10 cellular contexts compared by ENCODE assay signal in genomic region chr3:76365284-76365683, GRCh38.
DNase-seq lines count a peak whose midpoint lies in the region; ATAC-seq and TF ChIP-seq lines count a peak whose summit lies in the region.
"Had no signal": no experiment of that assay in that cellular context is flagged by ENCODE, and none has a peak within 500 bp of the region (broad histone marks: within the 10 kb centered on the region; RNA-seq: fewer than 3 reads in every experiment).

No MANE protein-coding gene starts in this region.

- no peak overlapping the region for H3K4me3 ChIP-seq in AG10803 (ENCODE audit: low read length)
- no peak overlapping the region for H3K4me3 ChIP-seq in GM23248
- H3K4me3 ChIP-seq in choroid plexus epithelial cell (ENCODE audit: low read depth, low read length) = no peak overlapping the region
- no peak overlapping the region for H3K4me3 ChIP-seq in neural cell (ENCODE audit: low read length)
- H3K4me3 ChIP-seq: BLaER1 had no signal

- ATAC-seq in GM21529 (IDR thresholded peaks at IDR 0.05; ENCODE audit: unreplicated experiment) (no peak), foreskin keratinocyte (no peak)

- H3K9ac ChIP-seq in GM23248 = no peak overlapping the region
- peak overlapping the region; percentile 6 for H3K9ac ChIP-seq in neural cell (ENCODE audit: low read length)
- H3K9ac ChIP-seq: BLaER1 had no signal

- H3K4me1 ChIP-seq in GM23248 (ENCODE audit: insufficient read depth) (peaks cover 11% of the 10 kb centered on the region), foreskin keratinocyte (no peaks in the 10 kb centered on the region)

- no peak overlapping the region for H2AFZ ChIP-seq in GM23248
- no peak overlapping the region for H2AFZ ChIP-seq in neural cell (ENCODE audit: low read depth, low read length)

- H3K79me2 ChIP-seq in GM23248 (ENCODE audit: insufficient read depth) = no peaks in the 10 kb centered on the region
- no peaks in the 10 kb centered on the region for H3K79me2 ChIP-seq in neural cell (replicated peaks; ENCODE audit: insufficient read depth, low read length)

- H3K9me2 ChIP-seq in GM23248 (ENCODE audit: insufficient read depth) (no peaks in the 10 kb centered on the region), neural cell (ENCODE audit: insufficient read depth, low read length) (no peaks in the 10 kb centered on the region)

- H3K27ac ChIP-seq in GM23248 (no peak overlapping the region), neural cell (ENCODE audit: low read length) (peak overlapping the region; percentile 63), foreskin keratinocyte (no peak overlapping the region)

- H3F3A ChIP-seq in GM23248 (ENCODE audit: insufficient read depth) (no peaks in the 10 kb centered on the region), neural cell (ENCODE audit: insufficient read depth, low read length, poor library complexity, severe bottlenecking) (peaks cover 3% of the 10 kb centered on the region)

- TF ChIP-seq RAD21 in neural cell (conservative IDR thresholded peaks at IDR 0.05) = no peak

- H3K27me3 ChIP-seq in GM23248 (replicated peaks; ENCODE audit: insufficient read depth) = no peaks in the 10 kb centered on the region
- H3K27me3 ChIP-seq in neural cell (ENCODE audit: insufficient read depth, low read depth, low read length) = no peaks in the 10 kb centered on the region
- no peaks in the 10 kb centered on the region for H3K27me3 ChIP-seq in foreskin keratinocyte
- H3K27me3 ChIP-seq: BLaER1 had no signal

- TF ChIP-seq CTCF in AG10803 (conservative IDR thresholded peaks at IDR 0.05; ENCODE audit: low read length) = no peak
- no peak for TF ChIP-seq CTCF in choroid plexus epithelial cell (conservative IDR thresholded peaks at IDR 0.05; ENCODE audit: low read depth, low read length)
- no peak for TF ChIP-seq CTCF in neural cell (IDR thresholded peaks at IDR 0.05; ENCODE audit: poor library complexity, severe bottlenecking)
- TF ChIP-seq CTCF in foreskin keratinocyte (conservative IDR thresholded peaks at IDR 0.05) = no peak

- no peaks in the 10 kb centered on the region for H4K20me1 ChIP-seq in GM23248 (ENCODE audit: insufficient read depth)
- H4K20me1 ChIP-seq in neural cell (ENCODE audit: insufficient read depth) = no peaks in the 10 kb centered on the region
- H4K20me1 ChIP-seq: BLaER1 had no signal

- H3K4me2 ChIP-seq in GM23248 (ENCODE audit: unreplicated experiment) (no peak overlapping the region), neural cell (ENCODE audit: low read length) (no peak overlapping the region)
- H3K4me2 ChIP-seq: BLaER1 had no signal

- DNase-seq in AG10803 (ENCODE audit: low read depth) (peak; percentile 2), GM23248 (peak; percentile 39), choroid plexus epithelial cell (ENCODE audit: low read depth) (peak; percentile 43), foreskin keratinocyte (no peak)
- no peak for DNase-seq in activated CD8-positive, alpha-beta memory T cell treated with anti-CD3 and anti-CD28 coated beads, Interleukin-2, amount 50 U/mL, for 4 hours
- DNase-seq: AML-193; CD8-positive, alpha-beta memory T cell had no signal

- 68 to 76% methylated on average over 3 of the region's 3 CpGs for WGBS in GM23248 (ENCODE audit: low coverage in 1 of 2, low lambda C conversion rate in 2 of 2, missing lambda C conversion rate in 2 of 2), 2 experiments

- H3K9me3 ChIP-seq in GM23248 (ENCODE audit: low read depth) = no peaks in the 10 kb centered on the region
- H3K9me3 ChIP-seq in neural cell (ENCODE audit: low read length) = no peaks in the 10 kb centered on the region

- TF ChIP-seq EP300 in neural cell (conservative IDR thresholded peaks at IDR 0.05; ENCODE audit: poor library complexity, severe bottlenecking) = no peak

- H3K36me3 ChIP-seq in GM23248 (ENCODE audit: low read depth) (no peaks in the 10 kb centered on the region), neural cell (ENCODE audit: insufficient read depth, low read length) (no peaks in the 10 kb centered on the region)

- in situ Hi-C loops in GM23248 (cut with MboI) = loop anchor here (10.0 kb wide), 1 partner anchor 200 kb away; no protein-coding TSS in a partner anchor

TF ChIP-seq in neural cell, 6 proteins besides CTCF, POLR2A, EP300 and RAD21:
- TF ChIP-seq TAF1 (IDR thresholded peaks at IDR 0.05; ENCODE audit: low read depth) = no peak
- TF ChIP-seq REST (IDR thresholded peaks at IDR 0.05; ENCODE audit: borderline replicate concordance) = no peak
- TF ChIP-seq POLR2AphosphoS5 (IDR thresholded peaks at IDR 0.05) = no peak
- no peak for TF ChIP-seq MXI1 (conservative IDR thresholded peaks at IDR 0.05; ENCODE audit: poor library complexity, severe bottlenecking)
- TF ChIP-seq EZH2 (IDR thresholded peaks at IDR 0.05; ENCODE audit: borderline replicate concordance, insufficient read depth, low read length, poor library complexity, severe bottlenecking) = no peak
- TF ChIP-seq SMC3 (conservative IDR thresholded peaks at IDR 0.05; ENCODE audit: poor library complexity) = no peak

Comparison
In these comparisons a context has a peak if more than half of its experiments do, and no peak if none do; other contexts are left out.
1. DNase-seq: peak in AG10803 (single experiment), GM23248 (single experiment) and choroid plexus epithelial cell (single experiment); none in activated CD8-positive, alpha-beta memory T cell treated with anti-CD3 and anti-CD28 coated beads, Interleukin-2, amount 50 U/mL, for 4 hours (single experiment) and foreskin keratinocyte (0 of 2).